ENCODE assay signal across 31 cellular contexts in the genomic region with DNA sequence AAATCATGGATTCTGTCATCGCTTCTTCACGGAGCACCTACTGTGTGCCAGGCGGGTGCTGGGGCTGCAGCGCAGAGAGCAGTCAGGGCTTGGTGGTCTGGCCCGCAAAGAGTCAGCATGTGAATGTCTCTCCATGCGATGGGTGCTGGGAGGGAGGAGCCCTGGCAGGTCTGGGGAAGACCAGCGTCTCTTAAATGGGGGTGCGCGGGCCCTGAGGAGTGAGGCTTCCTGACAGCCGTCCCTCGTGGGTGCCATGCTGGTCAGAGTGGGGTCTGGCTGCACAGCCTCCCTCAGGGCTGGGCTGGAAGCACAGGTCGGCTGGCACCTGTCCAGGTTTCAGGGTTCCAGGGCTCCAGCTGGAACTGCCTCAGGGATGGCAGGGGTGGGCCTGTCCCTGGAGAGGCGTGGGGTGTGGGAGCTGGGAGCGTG. TPM values are rescaled to one million over a fixed set of nuclear protein-coding genes. Genes with fewer than 3 reads are reported as not detected.
DNase-seq lines count a peak whose midpoint lies in the region; ATAC-seq and TF ChIP-seq lines count a peak whose summit lies in the region.
"Had no signal": no experiment of that assay in that cellular context is flagged by ENCODE, and none has a peak within 500 bp of the region (broad histone marks: within the 10 kb centered on the region; RNA-seq: fewer than 3 reads in every experiment).

No MANE protein-coding gene starts in this region.

- peak overlapping the region; percentile 44; the same call in 1 of the 2 replicates for H3K4me2 ChIP-seq in HCT116 (ENCODE audit: low read length)

- TF ChIP-seq POLR2A in HCT116 (IDR thresholded peaks at IDR 0.05; ENCODE audit: borderline replicate concordance, extremely low read depth, insufficient read depth, insufficient read length) (no peak), spleen (IDR thresholded peaks at IDR 0.05) (no peak)

- H3K9me3 ChIP-seq in HCT116 (ENCODE audit: control insufficient read depth in 1 of 2, insufficient read depth in 1 of 2, low read depth in 1 of 2, low read length in 2 of 2), result no peaks in the 10 kb centered on the region
- no peaks in the 10 kb centered on the region for H3K9me3 ChIP-seq in left lung
- no peaks in the 10 kb centered on the region for H3K9me3 ChIP-seq in spleen
- H3K9me3 ChIP-seq: Caco-2, gastrocnemius medialis had no signal

- H2AFZ ChIP-seq in HCT116 (ENCODE audit: low read depth, low read length, poor library complexity, severe bottlenecking), result no peak overlapping the region
- H2AFZ ChIP-seq: GM23248 had no signal

- H3K27me3 Mint-ChIP-seq in WTC11 (ENCODE audit: low read depth), result no peaks in the 10 kb centered on the region; the same call in 1 of the 2 replicates
- peaks cover 11% of the 10 kb centered on the region for H3K27me3 Mint-ChIP-seq in activated naive CD8-positive, alpha-beta T cell treated with anti-CD3 and anti-CD28 coated beads, Interleukin-2, amount 50 U/mL, for 24 hours
- peaks cover 24% of the 10 kb centered on the region for H3K27me3 Mint-ChIP-seq in HFFc6 (ENCODE audit: insufficient read depth)

- RAD21 ChIA-PET in HCT116 (lab: Charles Lee; ENCODE audit: low non-redundant PET in 1 of 2, low total read pairs in 2 of 2, uncharacterized antibody in 2 of 2, unreplicated experiment in 2 of 2), result no interaction called here

- H3K4me1 ChIP-seq in HCT116 (ENCODE audit: control insufficient read depth in 1 of 2, insufficient read depth in 2 of 2, low read length in 2 of 2) (peaks cover 38 to 75% of the 10 kb centered on the region in 2 experiments), left lung (peaks cover 6 to 23% of the 10 kb centered on the region in 2 donors), spleen (peaks cover 0 to 79% (median 36%) of the 10 kb centered on the region in 6 donors)

- H3K27ac ChIP-seq in HCT116 (ENCODE audit: low read depth, low read length), result no peak overlapping the region
- no peak overlapping the region for H3K27ac ChIP-seq in left lung
- no peak overlapping the region for H3K27ac ChIP-seq in spleen
- H3K27ac ChIP-seq: C4-2B, gastrocnemius medialis, GM23248, HL-60, WERI-Rb-1 had no signal

- DNase-seq in HCT116 (ENCODE audit: low read depth, low spot score) (no peak), WTC11 (ENCODE audit: low spot score) (peak; percentile 9), left lung (peak; percentile 26 to 55), spleen (peak; percentile 73), HFFc6 (no peak), NCI-H226 (no peak)
- DNase-seq in activated naive CD8-positive, alpha-beta T cell treated with anti-CD3 and anti-CD28 coated beads, Interleukin-2, amount 50 U/mL, for 24 hours, result no peak
- DNase-seq: activated CD4-positive, alpha-beta T cell treated with anti-CD3 and anti-CD28 coated beads for 48 hours; activated effector memory CD4-positive, alpha-beta T cell treated with Interleukin-2 at 50 U/mL for 16 hours; activated T-cell treated with anti-CD3 and anti-CD28 coated beads, Interleukin-2, amount 50 U/mL, for 1 hour; Caco-2; gastrocnemius medialis; GM23248; hypothalamus; MM.1S; naive B cell; NCI-H1105 treated with DMSO at 0.1 percent for 48 hours; NCI-H187 treated with DMSO at 0.1 percent for 48 hours; NCI-H2227 treated with DMSO at 0.1 percent for 48 hours; NCI-H526 treated with DMSO at 0.1 percent for 48 hours; stimulated activated naive CD4-positive, alpha-beta T cell; SW 1271; T1000; WERI-Rb-1 had no signal

- H3K27me3 ChIP-seq in HCT116 (ENCODE audit: insufficient read depth, low read length) (no peaks in the 10 kb centered on the region), left lung (peaks cover 0 to 41% of the 10 kb centered on the region in 2 donors), spleen (replicated peaks in 1 of 7) (peaks cover 0 to 38% (median 0%) of the 10 kb centered on the region in 7 donors)

- H3K4me1 Mint-ChIP-seq in WTC11 (peaks cover 33% of the 10 kb centered on the region), HFFc6 (ENCODE audit: low read depth) (peaks cover 17% of the 10 kb centered on the region)
- H3K4me1 Mint-ChIP-seq in activated naive CD8-positive, alpha-beta T cell treated with anti-CD3 and anti-CD28 coated beads, Interleukin-2, amount 50 U/mL, for 24 hours, result peaks cover 5% of the 10 kb centered on the region

- no peaks in the 10 kb centered on the region; the same call in 1 of the 2 replicates for H4K20me1 ChIP-seq in HCT116 (ENCODE audit: insufficient read depth)

- POLR2A ChIA-PET in HCT116 (lab: Charles Lee), result no interaction called here
- POLR2A ChIA-PET in WTC11 (lab: Charles Lee), result no interaction called here

- intact Hi-C loops in HCT116 (cut with micrococcal nuclease), result no loop called here
- intact Hi-C loops in left lung (cut with DNase I), result no loop called here
- intact Hi-C loops in spleen (cut with DNase I; ENCODE audit: low total_unique reads), result no loop called here

- H3K27ac Mint-ChIP-seq in WTC11 (no peak overlapping the region), HFFc6 (no peak overlapping the region)
- H3K27ac Mint-ChIP-seq in activated naive CD8-positive, alpha-beta T cell treated with anti-CD3 and anti-CD28 coated beads, Interleukin-2, amount 50 U/mL, for 24 hours, result no peak overlapping the region
- H3K27ac Mint-ChIP-seq: mesothelial cell of epicardium, progenitor cell of endocrine pancreas, type B pancreatic cell had no signal

- H3K9me2 ChIP-seq in HCT116 (ENCODE audit: insufficient read depth), result no peaks in the 10 kb centered on the region

- CTCF ChIA-PET in HCT116 (lab: Charles Lee), result no interaction called here
- CTCF ChIA-PET in WTC11 (lab: Charles Lee), result interaction anchor here (0.6 to 2.4 kb wide), 5 partner anchors 25 to 84 kb away, joined by 3 to 8 read pairs (median 4); no protein-coding TSS in a partner anchor

- 86 to 93% (median 90%) methylated on average over 14 of the region's 14 CpGs for WGBS in spleen, 5 donors

- H3K36me3 Mint-ChIP-seq in WTC11 (no peaks in the 10 kb centered on the region), HFFc6 (ENCODE audit: low read depth) (no peaks in the 10 kb centered on the region)
- no peaks in the 10 kb centered on the region for H3K36me3 Mint-ChIP-seq in activated naive CD8-positive, alpha-beta T cell treated with anti-CD3 and anti-CD28 coated beads, Interleukin-2, amount 50 U/mL, for 24 hours (ENCODE audit: low read depth)
- H3K36me3 Mint-ChIP-seq: activated naive CD4-positive, alpha-beta T cell treated with anti-CD3 and anti-CD28 coated beads, Interleukin-2, amount 50 U/mL, for 72 hours; mesothelial cell of epicardium; naive B cell; type B pancreatic cell had no signal

- H3K9me3 Mint-ChIP-seq in WTC11 (no peaks in the 10 kb centered on the region), HFFc6 (no peaks in the 10 kb centered on the region)
- H3K9me3 Mint-ChIP-seq in activated naive CD8-positive, alpha-beta T cell treated with anti-CD3 and anti-CD28 coated beads, Interleukin-2, amount 50 U/mL, for 24 hours, result no peaks in the 10 kb centered on the region
- H3K9me3 Mint-ChIP-seq: activated naive CD4-positive, alpha-beta T cell treated with anti-CD3 and anti-CD28 coated beads, Interleukin-2, amount 50 U/mL, for 72 hours; mesothelial cell of epicardium; naive B cell; type B pancreatic cell had no signal

- peaks cover 53% of the 10 kb centered on the region for H3K79me2 ChIP-seq in HCT116 (ENCODE audit: insufficient read depth, low read length)

- no TSS peak for BruUV-seq in HCT116 (replicated peaks; lab: Mats Ljungman, UMichigan)

- H3K4me3 ChIP-seq in HCT116 (replicated peaks in 1 of 2; ENCODE audit: low read depth in 1 of 2, low read length in 2 of 2) (no peak overlapping the region), left lung (no peak overlapping the region), spleen (no peak overlapping the region)
- H3K4me3 ChIP-seq: gastrocnemius medialis, GM23248 had no signal

- no peak overlapping the region for H3K9ac ChIP-seq in HCT116 (ENCODE audit: low read length)
- H3K9ac ChIP-seq: GM23248 had no signal

- TF ChIP-seq CTCF in HCT116 (IDR thresholded peaks at IDR 0.05 in 2 of 3, conservative IDR thresholded peaks at IDR 0.05 in 1 of 3; ENCODE audit: borderline replicate concordance in 1 of 3, insufficient read depth in 1 of 3, low read depth in 2 of 3, low read length in 2 of 3) (no peak), WTC11 (IDR thresholded peaks at IDR 0.05) (no peak), left lung (IDR thresholded peaks at IDR 0.05) (no peak), spleen (IDR thresholded peaks at IDR 0.05 in 8 of 11, conservative IDR thresholded peaks at IDR 0.05 in 3 of 11) (no peak), HFFc6 (IDR thresholded peaks at IDR 0.05) (no peak)

- H3K36me3 ChIP-seq in HCT116 (ENCODE audit: control insufficient read depth in 1 of 2, insufficient read depth in 2 of 2, low read length in 2 of 2) (no peaks in the 10 kb centered on the region), left lung (no peaks in the 10 kb centered on the region), spleen (no peaks in the 10 kb centered on the region)
- H3K36me3 ChIP-seq: gastrocnemius medialis, WERI-Rb-1 had no signal

- TF ChIP-seq RAD21 in HCT116 (IDR thresholded peaks at IDR 0.05; ENCODE audit: low read depth), result no peak

- ATAC-seq in HCT116 (no peak), WTC11 (no peak), left lung (no peak)
- no peak for ATAC-seq in activated naive CD8-positive, alpha-beta T cell treated with anti-CD3 and anti-CD28 coated beads, Interleukin-2, amount 50 U/mL, for 24 hours
- ATAC-seq: activated naive CD4-positive, alpha-beta T cell treated with anti-CD3 and anti-CD28 coated beads, Interleukin-2, amount 50 U/mL, for 72 hours; gastrocnemius medialis had no signal

- H3K4me3 Mint-ChIP-seq in WTC11 (no peak overlapping the region), HFFc6 (no peak overlapping the region)
- H3K4me3 Mint-ChIP-seq in activated naive CD8-positive, alpha-beta T cell treated with anti-CD3 and anti-CD28 coated beads, Interleukin-2, amount 50 U/mL, for 24 hours, result no peak overlapping the region
- H3K4me3 Mint-ChIP-seq: mesothelial cell of epicardium, naive B cell, type B pancreatic cell had no signal

RNA-seq across cellular contexts. Expression of a gene that starts 18.5 kb away (rescaled TPM):
- total RNA-seq in HCT116 (2021; ENCODE audit: unreplicated experiment) (19.2 TPM), WTC11 (2021) (5.7 to 6.4 TPM (median 5.8 TPM) in 3 replicates), left lung (1 to 10 TPM; 1.8 to 2.7 TPM), spleen (1 to 10 TPM in 5 of 7 donors, under 1 TPM in 2; 0.63 to 4.3 (median 1.6) TPM)
- polyA plus RNA-seq in HCT116 (2012), result 9.9 and 10.1 TPM in 2 replicates
- polyA plus RNA-seq in spleen, result under 1 TPM; 0.11 to 0.48 (median 0.21) TPM
- total RNA-seq in HFFc6 (2021; fragmentation: NEBNext Ultra II Directional; extraction: Animal tissue kit (Norgen Biotek cat#: 25700)), result not detected
- total RNA-seq: fibroblast of lung, GM23248 had no signal
- polyA plus RNA-seq: fibroblast of lung, GM23248 had no signal

RNA-seq across cellular contexts. Expression of a gene that starts 20.9 kb away (rescaled TPM):
- total RNA-seq in HCT116 (2021; ENCODE audit: unreplicated experiment) (51.4 TPM), WTC11 (2021) (33.8 to 39.2 TPM (median 34.7 TPM) in 3 replicates), left lung (10 to 100 TPM; 20.2 to 23.1 TPM), spleen (10 to 100 TPM; 21.0 to 28.0 (median 26.4) TPM)
- polyA plus RNA-seq in HCT116 (2012), result 43.0 and 45.5 TPM in 2 replicates
- 10 to 100 TPM; 20.1 to 28.3 (median 24.2) TPM for polyA plus RNA-seq in spleen
- 10 to 100 TPM; 11.8 to 14.8 (median 14.3) TPM for total RNA-seq in HFFc6 (2021; fragmentation: NEBNext Ultra II Directional; extraction: Animal tissue kit (Norgen Biotek cat#: 25700))

RNA-seq across cellular contexts. Expression of a gene that starts 46.0 kb away (rescaled TPM):
- total RNA-seq in HCT116 (2021; ENCODE audit: unreplicated experiment) (25.6 TPM), WTC11 (2021) (20.9 to 22.3 TPM (median 20.9 TPM) in 3 replicates), left lung (10 to 100 TPM; 42.5 to 42.9 TPM), spleen (10 to 100 TPM; 23.7 to 45.9 (median 32.5) TPM)
- 17.6 and 18.6 TPM in 2 replicates for polyA plus RNA-seq in HCT116 (2012)
- 10 to 100 TPM; 19.9 to 35.7 (median 20.9) TPM for polyA plus RNA-seq in spleen
- total RNA-seq in HFFc6 (2021; fragmentation: NEBNext Ultra II Directional; extraction: Animal tissue kit (Norgen Biotek cat#: 25700)), result 10 to 100 TPM; 51.8 to 63.5 (median 58.0) TPM

RNA-seq across cellular contexts. Expression of a gene that starts 59.5 kb away (rescaled TPM):
- 47.6 TPM for total RNA-seq in HCT116 (2021; ENCODE audit: unreplicated experiment)
- polyA plus RNA-seq in HCT116 (2012), result 34.0 and 43.9 TPM in 2 replicates
- 24.9 to 32.4 TPM (median 27.2 TPM) in 3 replicates for total RNA-seq in WTC11 (2021)
- 100 to 1,000 TPM in 1 of 2 donors, 10 to 100 TPM in 1; 40.6 to 108 TPM for total RNA-seq in left lung
- 10 to 100 TPM in 6 of 7 donors, 1 to 10 TPM in 1; 8.7 to 39.5 (median 27.1) TPM for total RNA-seq in spleen
- polyA plus RNA-seq in spleen, result 10 to 100 TPM in 2 of 3 donors, 1 to 10 TPM in 1; 8.8 to 16.5 (median 10.0) TPM
- total RNA-seq in HFFc6 (2021; fragmentation: NEBNext Ultra II Directional; extraction: Animal tissue kit (Norgen Biotek cat#: 25700)), result 10 to 100 TPM; 20.3 to 39.2 (median 23.0) TPM

Comparison
In these comparisons a context has a peak if more than half of its experiments do, and no peak if none do; other contexts are left out.
1. DNase-seq: peak in WTC11 (single experiment), left lung (2 of 2) and spleen (single experiment); none in HCT116 (single experiment), activated naive CD8-positive, alpha-beta T cell treated with anti-CD3 and anti-CD28 coated beads, Interleukin-2, amount 50 U/mL, for 24 hours (single experiment), HFFc6 (single experiment) and NCI-H226 (single experiment).